Comparison of ENCODE assay signal across 19 cellular contexts in the genomic region with DNA sequence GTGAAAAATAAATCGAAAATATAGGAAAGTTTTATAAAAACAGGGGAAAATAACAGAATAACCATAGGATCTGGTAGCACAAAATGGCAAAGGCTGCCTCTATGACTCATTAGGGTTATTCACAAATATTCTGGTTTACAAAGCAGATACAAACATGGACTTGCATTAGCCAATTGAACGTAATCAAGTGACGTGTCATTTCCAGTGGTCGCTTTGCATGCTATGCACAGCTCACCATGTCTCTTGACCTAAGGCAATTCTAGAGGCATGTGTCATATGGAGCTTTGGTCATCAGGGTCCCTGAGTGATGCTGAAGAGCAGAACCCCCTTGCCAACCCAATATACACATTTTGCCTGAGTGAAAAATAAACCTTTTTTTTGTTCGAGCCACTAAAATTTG.
"Had no signal": no experiment of that assay in that cellular context is flagged by ENCODE, and none has a peak within 500 bp of the region (broad histone marks: within the 10 kb centered on the region; RNA-seq: fewer than 3 reads in every experiment).

No MANE protein-coding gene starts in this region.

- ATAC-seq: activated CD4-positive, CD25-positive, alpha-beta regulatory T cell treated with anti-CD3 and anti-CD28 coated beads, Interleukin-2, amount 50 U/mL, for 24 hours; left lung; lower lobe of right lung; mucosa of descending colon; natural killer cell treated with Interleukin-12 subunit alpha and Interleukin-12 subunit beta and Interleukin-15 and Interleukin-18, amount 100 ng/mL, for 72 hours had no signal

- DNase-seq: activated CD4-positive, alpha-beta T cell treated with anti-CD3 and anti-CD28 coated beads for 48 hours; activated CD4-positive, alpha-beta T cell treated with anti-CD3 and anti-CD28 coated beads, Interleukin-2, amount 50 U/mL, for 48 hours; activated CD8-positive, alpha-beta memory T cell treated with anti-CD3 and anti-CD28 coated beads for 24 hours; activated effector memory CD4-positive, alpha-beta T cell treated with Interleukin-2 at 50 U/mL for 16 hours; activated naive CD4-positive, alpha-beta T cell treated with Interleukin-2 at 50 U/mL for 16 hours; central memory CD4-positive, alpha-beta T cell; endodermal cell; foreskin melanocyte; left lung; lower lobe of right lung; mucosa of descending colon; spleen; stimulated activated naive CD4-positive, alpha-beta T cell treated with Interleukin-2 at 50 U/mL for 16 hours; transverse colon had no signal

- H3K36me3 ChIP-seq: esophagus muscularis mucosa, left lung, lower lobe of right lung, right atrium auricular region, spleen, transverse colon had no signal

- H3K4me1 ChIP-seq: esophagus muscularis mucosa, left lung, lower lobe of right lung, right atrium auricular region, spleen, transverse colon had no signal

- H3K4me3 ChIP-seq: esophagus muscularis mucosa, left lung, lower lobe of right lung, mucosa of descending colon, right atrium auricular region, spleen, transverse colon had no signal

- H3K27ac ChIP-seq: esophagus muscularis mucosa, left lung, lower lobe of right lung, right atrium auricular region, spleen, transverse colon, VCaP had no signal

- H3K27me3 ChIP-seq: esophagus muscularis mucosa, left lung, right atrium auricular region, transverse colon had no signal

- H3K9me3 ChIP-seq: esophagus muscularis mucosa, left lung, lower lobe of right lung, mucosa of descending colon, right atrium auricular region, spleen, transverse colon had no signal
